1 cellular context compared by ENCODE assay signal in genomic region chr14:90425480-90425879, GRCh38.
TF ChIP-seq lines count a peak whose summit lies in the region.

No MANE protein-coding gene starts in this region.

TF ChIP-seq in IMR-90, 13 proteins besides CTCF, POLR2A, EP300 and RAD21:
- TF ChIP-seq MAZ (IDR thresholded peaks at IDR 0.05; ENCODE audit: borderline replicate concordance, low read depth, low read length), result no peak
- TF ChIP-seq BHLHE40 (IDR thresholded peaks at IDR 0.05; ENCODE audit: low read depth, low read length), result no peak
- TF ChIP-seq RFX5 (IDR thresholded peaks at IDR 0.05; ENCODE audit: low read depth, low read length), result no peak
- no peak for TF ChIP-seq CHD1 (IDR thresholded peaks at IDR 0.05; ENCODE audit: low read depth, low read length)
- TF ChIP-seq MXI1 (IDR thresholded peaks at IDR 0.05; ENCODE audit: borderline replicate concordance, low read depth, low read length), result no peak
- no peak for TF ChIP-seq FOS (IDR thresholded peaks at IDR 0.05; ENCODE audit: low read depth, low read length)
- TF ChIP-seq CEBPB (IDR thresholded peaks at IDR 0.05; ENCODE audit: low read depth, low read length), result no peak
- no peak for TF ChIP-seq NFE2L2 (IDR thresholded peaks at IDR 0.05; ENCODE audit: low read depth, low read length)
- no peak for TF ChIP-seq RCOR1 (IDR thresholded peaks at IDR 0.05; ENCODE audit: insufficient replicate concordance, low read length)
- no peak for TF ChIP-seq MAFK (IDR thresholded peaks at IDR 0.05; ENCODE audit: low read depth, low read length)
- no peak for TF ChIP-seq SMC3 (IDR thresholded peaks at IDR 0.05; ENCODE audit: low read depth, low read length)
- TF ChIP-seq, protein P1, sequence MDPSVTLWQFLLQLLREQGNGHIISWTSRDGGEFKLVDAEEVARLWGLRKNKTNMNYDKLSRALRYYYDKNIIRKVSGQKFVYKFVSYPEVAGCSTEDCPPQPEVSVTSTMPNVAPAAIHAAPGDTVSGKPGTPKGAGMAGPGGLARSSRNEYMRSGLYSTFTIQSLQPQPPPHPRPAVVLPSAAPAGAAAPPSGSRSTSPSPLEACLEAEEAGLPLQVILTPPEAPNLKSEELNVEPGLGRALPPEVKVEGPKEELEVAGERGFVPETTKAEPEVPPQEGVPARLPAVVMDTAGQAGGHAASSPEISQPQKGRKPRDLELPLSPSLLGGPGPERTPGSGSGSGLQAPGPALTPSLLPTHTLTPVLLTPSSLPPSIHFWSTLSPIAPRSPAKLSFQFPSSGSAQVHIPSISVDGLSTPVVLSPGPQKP (IDR thresholded peaks at IDR 0.05; ENCODE audit: borderline replicate concordance, low read depth, low read length), result no peak
- TF ChIP-seq, protein P2, sequence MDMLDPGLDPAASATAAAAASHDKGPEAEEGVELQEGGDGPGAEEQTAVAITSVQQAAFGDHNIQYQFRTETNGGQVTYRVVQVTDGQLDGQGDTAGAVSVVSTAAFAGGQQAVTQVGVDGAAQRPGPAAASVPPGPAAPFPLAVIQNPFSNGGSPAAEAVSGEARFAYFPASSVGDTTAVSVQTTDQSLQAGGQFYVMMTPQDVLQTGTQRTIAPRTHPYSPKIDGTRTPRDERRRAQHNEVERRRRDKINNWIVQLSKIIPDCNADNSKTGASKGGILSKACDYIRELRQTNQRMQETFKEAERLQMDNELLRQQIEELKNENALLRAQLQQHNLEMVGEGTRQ (IDR thresholded peaks at IDR 0.05; ENCODE audit: low read depth, low read length), result no peak
TF ChIP-seq in IMR-90: peak in this region for 0.
